ENCODE assay signal across 14 cellular contexts in the genomic region with DNA sequence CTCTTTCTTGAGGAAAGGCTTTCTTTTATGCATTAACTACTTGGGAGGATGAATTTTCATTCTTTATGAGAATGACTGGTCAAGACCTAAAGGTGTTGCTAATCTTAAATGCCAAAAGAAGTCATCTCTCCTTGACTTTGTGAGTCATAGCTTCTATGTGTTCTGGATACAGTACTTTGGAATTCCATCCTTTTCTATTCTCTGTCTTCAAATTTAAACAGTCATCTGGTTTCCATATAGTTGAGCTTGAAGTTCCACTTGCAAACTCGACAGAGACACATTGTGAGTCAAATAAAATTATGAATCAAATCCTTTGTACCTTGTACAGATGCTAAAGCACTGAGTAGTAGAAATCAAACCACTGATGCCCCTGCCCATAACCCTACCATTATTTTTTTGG.
DNase-seq lines count a peak whose midpoint lies in the region; TF ChIP-seq lines count a peak whose summit lies in the region.
"Had no signal": no experiment of that assay in that cellular context is flagged by ENCODE, and none has a peak within 500 bp of the region (broad histone marks: within the 10 kb centered on the region; RNA-seq: fewer than 3 reads in every experiment).

No MANE protein-coding gene starts in this region.

- H3K27me3 ChIP-seq in SK-N-SH (ENCODE audit: insufficient read depth), result no peaks in the 10 kb centered on the region

- no peaks in the 10 kb centered on the region for H4K20me1 ChIP-seq in SK-N-SH (ENCODE audit: insufficient read depth)

- H3K36me3 ChIP-seq in SK-N-SH (replicated peaks in 1 of 2; ENCODE audit: control insufficient read depth in 1 of 2, insufficient read depth in 2 of 2, low read length in 1 of 2), result no peaks in the 10 kb centered on the region
- H3K36me3 ChIP-seq: HAP-1 had no signal

- TF ChIP-seq CTCF in HFF-Myc (IDR thresholded peaks at IDR 0.05; ENCODE audit: low read depth, low read length, missing control alignments) (no peak), SK-N-SH (IDR thresholded peaks at IDR 0.05) (no peak)

- no peaks in the 10 kb centered on the region for H3K36me3 Mint-ChIP-seq in T-helper 2 cell treated with Interferon-gamma antibody and Interleukin-4, amounts not matched to agents 5 μg/mL and 100 μg/mL, for 36 hours (ENCODE audit: low read depth)
- H3K36me3 Mint-ChIP-seq: CD8-positive, alpha-beta T cell had no signal

- TF ChIP-seq EP300 in SK-N-SH (IDR thresholded peaks at IDR 0.05; ENCODE audit: borderline replicate concordance in 1 of 2, low read depth in 1 of 2, low read length in 1 of 2), result 0 out of 4 replicates have a peak, but pooled peaks of 1 of the 2 experiments have one; percentile 5

- no peaks in the 10 kb centered on the region for H3K9me3 ChIP-seq in SK-N-SH

- no peaks in the 10 kb centered on the region for H3K4me1 Mint-ChIP-seq in T-helper 2 cell treated with Interferon-gamma antibody and Interleukin-4, amounts not matched to agents 5 μg/mL and 100 μg/mL, for 36 hours (ENCODE audit: low read depth)

- H3K4me1 ChIP-seq in SK-N-SH (ENCODE audit: control insufficient read depth in 1 of 2, insufficient read depth in 2 of 2, low read depth in 1 of 2, low read length in 1 of 2), result no peaks in the 10 kb centered on the region
- H3K4me1 ChIP-seq: A549, HAP-1 had no signal

- H3K4me3 ChIP-seq in HFF-Myc (replicated peaks; ENCODE audit: low read depth, low read length) (no peak overlapping the region), SK-N-SH (ENCODE audit: low read depth in 2 of 2, low read length in 1 of 2) (no peak overlapping the region)
- H3K4me3 ChIP-seq: A549, HAP-1 had no signal

- H3F3A ChIP-seq in SK-N-SH (replicated peaks; ENCODE audit: insufficient read depth), result no peaks in the 10 kb centered on the region

- H3K9ac ChIP-seq in SK-N-SH, result no peak overlapping the region

- no peak overlapping the region for H3K27ac Mint-ChIP-seq in T-helper 2 cell treated with Interferon-gamma antibody and Interleukin-4, amounts not matched to agents 5 μg/mL and 100 μg/mL, for 36 hours
- H3K27ac Mint-ChIP-seq: CD8-positive, alpha-beta T cell had no signal

- no peak overlapping the region for H3K4me3 Mint-ChIP-seq in T-helper 2 cell treated with Interferon-gamma antibody and Interleukin-4, amounts not matched to agents 5 μg/mL and 100 μg/mL, for 36 hours
- H3K4me3 Mint-ChIP-seq: CD14-positive monocyte; CD8-positive, alpha-beta T cell had no signal

- CTCF ChIA-PET in SK-N-SH (lab: Yijun Ruan, JAX), result no interaction called here

- no peaks in the 10 kb centered on the region for H3K79me2 ChIP-seq in SK-N-SH (ENCODE audit: insufficient read depth)

- H3K9me3 Mint-ChIP-seq in T-helper 2 cell treated with Interferon-gamma antibody and Interleukin-4, amounts not matched to agents 5 μg/mL and 100 μg/mL, for 36 hours, result no peaks in the 10 kb centered on the region

- H3K9me2 ChIP-seq in SK-N-SH, result no peaks in the 10 kb centered on the region

- no peak overlapping the region for H2AFZ ChIP-seq in SK-N-SH (ENCODE audit: low read depth)

- POLR2A ChIA-PET in SK-N-SH (lab: Yijun Ruan, JAX), result no interaction called here

- 3% methylated on average over 1 of the region's 1 CpG for WGBS in SK-N-SH (ENCODE audit: low lambda C conversion rate)

- H3K4me2 ChIP-seq in SK-N-SH, result no peak overlapping the region
- H3K4me2 ChIP-seq: A549 had no signal

- TF ChIP-seq RAD21 in SK-N-SH (IDR thresholded peaks at IDR 0.05; ENCODE audit: low read length), result no peak

- no peaks in the 10 kb centered on the region for H3K27me3 Mint-ChIP-seq in T-helper 2 cell treated with Interferon-gamma antibody and Interleukin-4, amounts not matched to agents 5 μg/mL and 100 μg/mL, for 36 hours (ENCODE audit: low read depth)

- no peak overlapping the region for H3K27ac ChIP-seq in SK-N-SH (ENCODE audit: low read depth in 2 of 2, low read length in 1 of 2)
- H3K27ac ChIP-seq: A549, HL-60 had no signal

- DNase-seq in EL (peak; percentile 2), HFF-Myc (ENCODE audit: extremely low read depth, low read depth) (peak; percentile 20), SK-N-SH (no peak), NCI-H187 treated with DMSO at 0.1 percent for 48 hours (lab: John Stamatoyannopoulos, UW) (no peak), activated T-cell treated with anti-CD3 and anti-CD28 coated beads for 4 hours (no peak)
- DNase-seq in T-helper 2 cell treated with Interferon-gamma antibody and Interleukin-4, amounts not matched to agents 5 μg/mL and 100 μg/mL, for 36 hours (ENCODE audit: low spot score), result no peak
- no peak for DNase-seq in activated naive CD4-positive, alpha-beta T cell treated with anti-CD3 and anti-CD28 coated beads, Interleukin-2, amount 50 U/mL, for 16 hours
- DNase-seq: CD8-positive, alpha-beta T cell; DMS53; KBM-7 had no signal

TF ChIP-seq in SK-N-SH, 30 proteins besides CTCF, POLR2A, EP300 and RAD21:
- TF ChIP-seq TCF12 (IDR thresholded peaks at IDR 0.05) (peak; percentile 35), GATA2 (CRISPR knock-in tag; IDR thresholded peaks at IDR 0.05) (no peak)

Comparison
In these comparisons a context has a peak if more than half of its experiments do, and no peak if none do; other contexts are left out.
1. DNase-seq: peak in EL (single experiment) and HFF-Myc (single experiment); none in SK-N-SH (single experiment), NCI-H187 treated with DMSO at 0.1 percent for 48 hours (single experiment), T-helper 2 cell treated with Interferon-gamma antibody and Interleukin-4, amounts not matched to agents 5 μg/mL and 100 μg/mL, for 36 hours (single experiment), activated T-cell treated with anti-CD3 and anti-CD28 coated beads for 4 hours (single experiment) and activated naive CD4-positive, alpha-beta T cell treated with anti-CD3 and anti-CD28 coated beads, Interleukin-2, amount 50 U/mL, for 16 hours (single experiment).